In genomic region chr4:4996930-4997329, GRCh38 we compare ENCODE assay signal across 4 cellular contexts. TPM values are rescaled to one million over a fixed set of nuclear protein-coding genes. Genes with fewer than 3 reads are reported as not detected.
"Had no signal": no experiment of that assay in that cellular context is flagged by ENCODE, and none has a peak within 500 bp of the region (broad histone marks: within the 10 kb centered on the region; RNA-seq: fewer than 3 reads in every experiment).

No MANE protein-coding gene starts in this region.

RNA-seq across cellular contexts. Expression of gene CYTL1, which starts 22.3 kb away (rescaled TPM):
- total RNA-seq: HepG2, NCI-H460, PC-9, Right ventricle myocardium superior had no signal
- polyA plus RNA-seq: HepG2 had no signal

RNA-seq across cellular contexts. Expression of gene STK32B, which starts 54.4 kb away (rescaled TPM):
- total RNA-seq: HepG2, PC-9 had no signal
- polyA plus RNA-seq: HepG2 had no signal
